ENCODE assay signal across 8 cellular contexts in the genomic region with DNA sequence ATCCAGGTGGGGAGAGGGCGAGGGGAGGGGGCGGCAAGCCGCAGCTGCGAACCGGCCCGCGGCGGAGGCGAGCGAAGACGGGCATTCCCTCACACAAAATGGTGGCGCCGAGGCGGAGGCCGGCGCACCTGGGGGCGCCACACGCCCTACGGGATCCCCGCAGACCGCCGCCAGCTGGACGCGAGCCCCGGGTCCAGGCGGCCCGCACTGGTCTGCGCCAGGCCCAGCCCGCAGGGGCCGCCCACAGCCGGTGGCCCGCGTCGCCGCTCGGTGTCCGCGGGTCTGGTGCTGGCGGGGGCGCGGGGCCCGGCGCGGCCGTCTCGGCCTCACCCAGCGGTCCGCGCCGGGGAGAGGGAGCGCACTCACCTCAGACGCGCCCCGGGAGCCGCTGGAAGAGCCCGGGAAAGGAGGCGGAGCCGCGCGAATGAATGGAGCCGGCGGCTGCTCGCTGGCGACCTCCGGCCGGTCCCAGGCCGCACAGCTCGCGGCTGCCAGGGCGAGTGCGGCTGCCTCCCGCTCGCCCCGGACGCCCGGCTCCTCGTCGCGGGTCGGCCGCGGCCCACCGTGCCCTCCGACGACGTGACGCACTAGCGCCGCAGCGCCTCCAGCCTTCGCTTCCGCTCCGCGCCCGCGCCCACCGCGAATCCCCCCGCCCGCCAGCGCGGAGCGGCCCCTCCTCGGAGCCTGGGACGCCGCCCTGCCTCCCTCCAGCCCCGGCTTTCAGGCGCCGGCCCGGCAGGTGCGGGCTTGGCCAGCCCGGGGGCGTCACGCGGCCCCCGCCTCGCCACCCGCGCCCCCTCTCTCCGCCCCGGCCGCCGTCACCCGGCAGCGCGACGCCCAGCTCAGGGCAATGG. TPM values are rescaled to one million over a fixed set of nuclear protein-coding genes. Genes with fewer than 3 reads are reported as not detected.
DNase-seq lines count a peak whose midpoint lies in the region; ATAC-seq, FAIRE-seq and TF ChIP-seq lines count a peak whose summit lies in the region.

A gene with protein sequence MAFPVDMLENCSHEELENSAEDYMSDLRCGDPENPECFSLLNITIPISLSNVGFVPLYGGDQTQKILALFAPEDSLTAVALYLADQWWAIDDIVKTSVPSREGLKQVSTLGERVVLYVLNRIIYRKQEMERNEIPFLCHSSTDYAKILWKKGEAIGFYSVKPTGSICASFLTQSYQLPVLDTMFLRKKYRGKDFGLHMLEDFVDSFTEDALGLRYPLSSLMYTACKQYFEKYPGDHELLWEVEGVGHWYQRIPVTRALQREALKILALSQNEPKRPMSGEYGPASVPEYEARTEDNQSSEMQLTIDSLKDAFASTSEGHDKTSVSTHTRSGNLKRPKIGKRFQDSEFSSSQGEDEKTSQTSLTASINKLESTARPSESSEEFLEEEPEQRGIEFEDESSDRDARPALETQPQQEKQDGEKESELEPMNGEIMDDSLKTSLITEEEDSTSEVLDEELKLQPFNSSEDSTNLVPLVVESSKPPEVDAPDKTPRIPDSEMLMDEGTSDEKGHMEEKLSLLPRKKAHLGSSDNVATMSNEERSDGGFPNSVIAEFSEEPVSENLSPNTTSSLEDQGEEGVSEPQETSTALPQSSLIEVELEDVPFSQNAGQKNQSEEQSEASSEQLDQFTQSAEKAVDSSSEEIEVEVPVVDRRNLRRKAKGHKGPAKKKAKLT (minus strand): TSS at position 589 of the 854 bp plus-strand sequence. CDS start 24,711 bp downstream, outside the sequence.

- TF ChIP-seq CTCF in VCaP (conservative IDR thresholded peaks at IDR 0.05) (no peak; the same call in 1 of the 2 replicates), bronchial epithelial cell (IDR thresholded peaks at IDR 0.05; ENCODE audit: insufficient read depth, low read length, severe bottlenecking) (peak; percentile 3)

- H3K36me3 ChIP-seq in HUES6 (ENCODE audit: control insufficient read depth, insufficient read depth, low read length) (no peaks in the 10 kb centered on the region), bronchial epithelial cell (ENCODE audit: control insufficient read depth, insufficient read depth, low read length) (no peaks in the 10 kb centered on the region)

- no peaks in the 10 kb centered on the region for H3K9me3 ChIP-seq in HUES6 (ENCODE audit: control insufficient read depth, insufficient read depth, low read depth, low read length)

- peak; percentile 20 to 49 for DNase-seq in SHP77 (lab: John Stamatoyannopoulos, UW)
- no peak for DNase-seq in SHP77 treated with DMSO at 0.1 percent for 48 hours (lab: John Stamatoyannopoulos, UW)
- peak; percentile 27 for DNase-seq in bronchial epithelial cell (ENCODE audit: low read depth)
- DNase-seq in kidney tubule cell (ENCODE audit: low spot score) = peak; percentile 66
- DNase-seq in stimulated activated CD4-positive, alpha-beta T cell treated with anti-CD3 and anti-CD28 coated beads, Interleukin-2, amount 100 ng/mL, for 4 hours (ENCODE audit: low read depth) = peak; percentile 33

- H3K9ac ChIP-seq in HUES6 (ENCODE audit: low read length) = peak within 1 kb of the TSS; percentile 94

- H3K4me3 ChIP-seq in HUES6 (ENCODE audit: low read depth, low read length) (peak within 1 kb of the TSS; percentile 86), bronchial epithelial cell (ENCODE audit: low read depth, low read length) (peak within 1 kb of the TSS; percentile 89)

- H3K27me3 ChIP-seq in HUES6 (ENCODE audit: control insufficient read depth, insufficient read depth, low read length) = no peaks in the 10 kb centered on the region
- no peaks in the 10 kb centered on the region for H3K27me3 ChIP-seq in bronchial epithelial cell (ENCODE audit: control insufficient read depth, insufficient read depth, low read length)

- ATAC-seq in HG03135 (IDR thresholded peaks at IDR 0.05; ENCODE audit: unreplicated experiment) = no peak

- H3K27ac ChIP-seq in HUES6 (ENCODE audit: low read depth, low read length) = peak within 1 kb of the TSS; percentile 81
- peak within 1 kb of the TSS; percentile 83 for H3K27ac ChIP-seq in VCaP

- H3K4me1 ChIP-seq in HUES6 (ENCODE audit: control insufficient read depth, insufficient read depth, low read length) = peaks cover 58% of the 10 kb centered on the region

- no peak for FAIRE-seq in bronchial epithelial cell (lab: Jason Lieb, UNC)

RNA-seq across cellular contexts. Expression of the gene that starts here (rescaled TPM):
- total RNA-seq in bronchial epithelial cell = 12.1 and 21.5 TPM in 2 replicates
